ENCODE assay signal across 1 cellular context in genomic region chr16:4367393-4367856, GRCh38.
TF ChIP-seq lines count a peak whose summit lies in the region.

No MANE protein-coding gene starts in this region.

TF ChIP-seq in HepG2, 621 proteins besides CTCF, POLR2A, EP300 and RAD21 (continued from another document and continues in another):
- no peak for TF ChIP-seq ZNF800 (CRISPR knock-in tag; IDR thresholded peaks at IDR 0.05)
- peak; percentile 95 for TF ChIP-seq PAXIP1 (CRISPR knock-in tag; conservative IDR thresholded peaks at IDR 0.05)
- TF ChIP-seq FOXP1 (IDR thresholded peaks at IDR 0.05) = no peak
- peak; percentile 33; the same call in 1 of the 2 replicates for TF ChIP-seq FOXP1 (CRISPR knock-in tag; IDR thresholded peaks at IDR 0.05)
- peak; percentile 31 for TF ChIP-seq RBM22 (optimal IDR thresholded peaks at IDR 0.05; ENCODE audit: low read length)
- TF ChIP-seq FOSL2 (CRISPR knock-in tag; IDR thresholded peaks at IDR 0.05) = peak; percentile 15; the same call in 1 of the 2 replicates
- peak; percentile 49; the same call in 1 of the 2 replicates for TF ChIP-seq PITX1 (CRISPR knock-in tag; IDR thresholded peaks at IDR 0.05)
- TF ChIP-seq ZSCAN12 (CRISPR knock-in tag; IDR thresholded peaks at IDR 0.05) = no peak
- TF ChIP-seq SOX13 (IDR thresholded peaks at IDR 0.05) = no peak
- TF ChIP-seq SOX13 (CRISPR knock-in tag; conservative IDR thresholded peaks at IDR 0.05 in 1 of 2, IDR thresholded peaks at IDR 0.05 in 1 of 2) = peak in 1 of 2 experiments; percentile 34; a peak in 1 of 4 replicates
- peak; percentile 49; the same call in 1 of the 2 replicates for TF ChIP-seq ARID5B (CRISPR knock-in tag; IDR thresholded peaks at IDR 0.05)
- peak; percentile 68 for TF ChIP-seq SAP130 (CRISPR knock-in tag; IDR thresholded peaks at IDR 0.05; ENCODE audit: low read depth)
- peak; percentile 86 for TF ChIP-seq ZNF609 (CRISPR knock-in tag; IDR thresholded peaks at IDR 0.05; ENCODE audit: borderline replicate concordance)
- TF ChIP-seq SMAD3 (CRISPR knock-in tag; IDR thresholded peaks at IDR 0.05) = no peak
- TF ChIP-seq POGK (CRISPR knock-in tag; conservative IDR thresholded peaks at IDR 0.05) = peak; percentile 61; the same call in 1 of the 2 replicates
- TF ChIP-seq FOXO1 (CRISPR knock-in tag; IDR thresholded peaks at IDR 0.05) = peak; percentile 60
- TF ChIP-seq IRF9 (CRISPR knock-in tag; IDR thresholded peaks at IDR 0.05; ENCODE audit: borderline replicate concordance) = peak; percentile 77; the same call in 1 of the 2 replicates
- peak; percentile 71; the same call in 1 of the 2 replicates for TF ChIP-seq DPF2 (CRISPR knock-in tag; IDR thresholded peaks at IDR 0.05; ENCODE audit: borderline replicate concordance, low read depth)
- peak; percentile 98 for TF ChIP-seq RXRA (CRISPR knock-in tag; IDR thresholded peaks at IDR 0.05)
- TF ChIP-seq TFE3 (CRISPR knock-in tag; IDR thresholded peaks at IDR 0.05) = no peak
- TF ChIP-seq ZNF337 (CRISPR knock-in tag; IDR thresholded peaks at IDR 0.05; ENCODE audit: borderline replicate concordance, low read depth) = no peak
- 0 out of 2 replicates have a peak, but pooled peaks have one; percentile 61 for TF ChIP-seq ZBTB46 (CRISPR knock-in tag; IDR thresholded peaks at IDR 0.05; ENCODE audit: borderline replicate concordance)
- TF ChIP-seq BCLAF1 (IDR thresholded peaks at IDR 0.05) = no peak
- no peak for TF ChIP-seq JUNB (CRISPR knock-in tag; IDR thresholded peaks at IDR 0.05; ENCODE audit: borderline replicate concordance)
- TF ChIP-seq SETDB1 (CRISPR knock-in tag; IDR thresholded peaks at IDR 0.05; ENCODE audit: borderline replicate concordance) = no peak
- peak; percentile 90 for TF ChIP-seq HIVEP1 (CRISPR knock-in tag; IDR thresholded peaks at IDR 0.05)
- TF ChIP-seq ZBTB7A (CRISPR knock-in tag; IDR thresholded peaks at IDR 0.05) = peak; percentile 86
- TF ChIP-seq ZNF552 (CRISPR knock-in tag; IDR thresholded peaks at IDR 0.05; ENCODE audit: borderline replicate concordance) = 0 out of 2 replicates have a peak, but pooled peaks have one; percentile 30
- peak; percentile 55; the same call in 1 of the 2 replicates for TF ChIP-seq ZNF746 (CRISPR knock-in tag; IDR thresholded peaks at IDR 0.05)
- no peak for TF ChIP-seq NFE2 (CRISPR knock-in tag; IDR thresholded peaks at IDR 0.05)
- peak; percentile 84; the same call in 1 of the 2 replicates for TF ChIP-seq HNF4A (CRISPR knock-in tag; IDR thresholded peaks at IDR 0.05)
